In genomic region chr18:61651880-61652268, GRCh38 we compare ENCODE assay signal across 24 cellular contexts.
A peak's percentile ranks its signal among the peaks of the same experiment; 100 is the strongest.
DNase-seq lines count a peak whose midpoint lies in the region; ATAC-seq and TF ChIP-seq lines count a peak whose summit lies in the region.
"Had no signal": no experiment of that assay in that cellular context is flagged by ENCODE, and none has a peak within 500 bp of the region (broad histone marks: within the 10 kb centered on the region; RNA-seq: fewer than 3 reads in every experiment).

No MANE protein-coding gene starts in this region.

- no peaks in the 10 kb centered on the region for H3K36me3 ChIP-seq in brain microvascular endothelial cell (replicated peaks)
- H3K36me3 ChIP-seq: BLaER1 had no signal

- peak in 2 of 3 experiments; percentile 61 to 91 for DNase-seq in NCI-H1417 (lab: John Stamatoyannopoulos, UW)
- peak; percentile 90 for DNase-seq in SK-MEL-5 (ENCODE audit: low read depth, low spot score)
- DNase-seq in left colon: peak; percentile 31 to 66
- DNase-seq in brain microvascular endothelial cell: no peak
- DNase-seq in stimulated activated CD4-positive, alpha-beta T cell treated with anti-CD3 and anti-CD28 coated beads, Interleukin-1b, Interleukin-23, amount 100 ng/mL, for 48 hours: no peak
- no peak for DNase-seq in GM19240 (ENCODE audit: insufficient read length, low spot score)
- DNase-seq: activated effector memory CD4-positive, alpha-beta T cell treated with anti-CD3 and anti-CD28 coated beads, Interleukin-2, amount 50 U/mL, for 16 hours; activated naive CD8-positive, alpha-beta T cell treated with anti-CD3 and anti-CD28 coated beads, Interleukin-2, amount 50 U/mL, for 24 hours; body of pancreas; cortex of kidney; foreskin keratinocyte; GF-D8; hippocampal formation; KG1; NCI-H2029 treated with DMSO at 0.1 percent for 48 hours; NCI-H526; right cardiac atrium; SHP77; stimulated activated CD4-positive, alpha-beta T cell treated with anti-CD3 and anti-CD28 coated beads, Interleukin-15, amount 100 ng/mL, for 24 hours; T-helper 1 cell had no signal

- ATAC-seq in left colon (peak; percentile 92), GM21737 (IDR thresholded peaks at IDR 0.05; ENCODE audit: unreplicated experiment) (no peak)
- ATAC-seq: activated naive CD8-positive, alpha-beta T cell treated with anti-CD3 and anti-CD28 coated beads, Interleukin-2, amount 50 U/mL, for 24 hours; body of pancreas; foreskin keratinocyte; right cardiac atrium had no signal

- peak overlapping the region; percentile 57 for H3K27ac ChIP-seq in 22Rv1
- no peak overlapping the region for H3K27ac ChIP-seq in brain microvascular endothelial cell
- H3K27ac ChIP-seq: BLaER1, body of pancreas, foreskin keratinocyte had no signal

- in situ Hi-C loops in SK-MEL-5 (cut with HindIII; ENCODE audit: low pct_unique_long_range_greater_than_20kb, low sequenced_read_pairs): no loop called here
- in situ Hi-C loops in brain microvascular endothelial cell (cut with HindIII; ENCODE audit: low pct_ligation_motif_present, low sequenced_read_pairs): no loop called here

- no peaks in the 10 kb centered on the region for H3K27me3 ChIP-seq in brain microvascular endothelial cell (replicated peaks)
- H3K27me3 ChIP-seq: BLaER1, body of pancreas, foreskin keratinocyte had no signal

- no peak overlapping the region for H3K4me3 ChIP-seq in brain microvascular endothelial cell (ENCODE audit: low read depth, low read length)
- H3K4me3 ChIP-seq: BLaER1, body of pancreas, lung had no signal

- no peak for TF ChIP-seq CTCF in 22Rv1 (IDR thresholded peaks at IDR 0.05)
- no peak for TF ChIP-seq CTCF in brain microvascular endothelial cell (IDR thresholded peaks at IDR 0.05; ENCODE audit: low read depth, low read length, missing control alignments)

- intact Hi-C loops in left colon (cut with DNase I, micrococcal nuclease): no loop called here

Comparison
In these comparisons a context has a peak if more than half of its experiments do, and no peak if none do; other contexts are left out.
1. DNase-seq: peak in NCI-H1417 (2 of 3), SK-MEL-5 (single experiment) and left colon (2 of 2); none in brain microvascular endothelial cell (single experiment), stimulated activated CD4-positive, alpha-beta T cell treated with anti-CD3 and anti-CD28 coated beads, Interleukin-1b, Interleukin-23, amount 100 ng/mL, for 48 hours (single experiment) and GM19240 (single experiment).